Comparison of ENCODE assay signal across 12 cellular contexts in the genomic region with DNA sequence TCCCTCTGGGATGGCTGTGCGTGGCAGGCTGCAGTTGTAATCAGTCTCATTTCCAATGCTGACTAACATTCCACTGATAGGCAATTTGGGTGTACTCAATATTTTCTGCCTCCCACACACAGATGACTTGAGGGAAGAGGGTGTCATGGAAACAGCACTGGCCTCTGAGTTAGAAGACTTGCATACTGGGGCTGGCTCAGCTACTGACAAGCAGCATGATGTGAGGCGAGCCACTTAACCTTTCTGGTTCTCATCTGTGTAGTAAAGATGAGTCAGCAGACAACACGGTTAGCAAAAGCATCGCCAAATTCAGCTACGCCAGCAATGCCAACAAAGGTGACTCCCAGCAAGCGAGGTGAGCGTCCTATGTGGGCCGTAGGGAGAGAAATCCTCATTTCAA.
DNase-seq lines count a peak whose midpoint lies in the region; ATAC-seq and TF ChIP-seq lines count a peak whose summit lies in the region.
"Had no signal": no experiment of that assay in that cellular context is flagged by ENCODE, and none has a peak within 500 bp of the region (broad histone marks: within the 10 kb centered on the region; RNA-seq: fewer than 3 reads in every experiment).

No MANE protein-coding gene starts in this region.

- peaks cover 2% of the 10 kb centered on the region for H3K36me3 Mint-ChIP-seq in endodermal cell (ENCODE audit: low read depth)

- H3K27ac Mint-ChIP-seq in endodermal cell: peak overlapping the region; percentile 32

- no peaks in the 10 kb centered on the region for H3K27me3 Mint-ChIP-seq in endodermal cell (ENCODE audit: insufficient read depth)

- H3K4me1 ChIP-seq in endodermal cell (ENCODE audit: control insufficient read depth, insufficient read depth, low read length) (peaks cover 5% of the 10 kb centered on the region), osteoblast (ENCODE audit: insufficient read depth, low read length) (peaks cover 41% of the 10 kb centered on the region), thyroid gland (peaks cover 0 to 5% of the 10 kb centered on the region in 2 donors)
- H3K4me1 ChIP-seq: ascending aorta had no signal

- peak; percentile 24 for DNase-seq in activated CD4-positive, alpha-beta T cell treated with anti-CD3 and anti-CD28 coated beads for 48 hours
- DNase-seq in activated CD4-positive, alpha-beta T cell treated with anti-CD3 and anti-CD28 coated beads, Interleukin-2, amount 50 U/mL, for 1 hour: no peak
- peak; percentile 9 for DNase-seq in HT1080 (ENCODE audit: low read depth)
- no peak for DNase-seq in endodermal cell
- peak; percentile 69 for DNase-seq in osteoblast (ENCODE audit: insufficient read length, low spot score, missing footprints)
- no peak for DNase-seq in thyroid gland
- no peak for DNase-seq in ureter (ENCODE audit: low spot score)
- DNase-seq: NCI-H2029 treated with DMSO at 0.1 percent for 48 hours, substantia nigra, T-helper 9 cell had no signal

- no peaks in the 10 kb centered on the region for H3K9me3 ChIP-seq in endodermal cell (ENCODE audit: control insufficient read depth, low read length)
- H3K9me3 ChIP-seq in osteoblast (ENCODE audit: low read depth, low read length): no peaks in the 10 kb centered on the region
- no peaks in the 10 kb centered on the region for H3K9me3 ChIP-seq in thyroid gland
- H3K9me3 ChIP-seq: ascending aorta had no signal

- H3K9ac ChIP-seq in endodermal cell (ENCODE audit: extremely low read depth, low read length, poor library complexity, severe bottlenecking): no peak overlapping the region

- H3K27me3 ChIP-seq in endodermal cell (ENCODE audit: control insufficient read depth, insufficient read depth, low read length, poor library complexity, severe bottlenecking): no peaks in the 10 kb centered on the region
- H3K27me3 ChIP-seq in osteoblast (ENCODE audit: insufficient read depth, low read length): no peaks in the 10 kb centered on the region
- no peaks in the 10 kb centered on the region for H3K27me3 ChIP-seq in thyroid gland
- H3K27me3 ChIP-seq: ascending aorta had no signal

- intact Hi-C loops in thyroid gland (cut with DNase I): no loop called here

- WGBS in endodermal cell (ENCODE audit: insufficient coverage in 1 of 2, insufficient read length in 1 of 2), 2 experiments: 85 to 92% methylated on average over 8 of the region's 8 CpGs
- WGBS in thyroid gland, 2 donors: 83 to 91% methylated on average over 8 of the region's 8 CpGs

- H3K4me3 ChIP-seq in endodermal cell (ENCODE audit: low read length): no peak overlapping the region
- no peak overlapping the region for H3K4me3 ChIP-seq in osteoblast (ENCODE audit: insufficient read depth, low read length)
- no peak overlapping the region for H3K4me3 ChIP-seq in thyroid gland (replicated peaks in 1 of 3)
- H3K4me3 ChIP-seq: ascending aorta had no signal

- H3K27ac ChIP-seq in endodermal cell (ENCODE audit: low read depth, low read length) (no peak overlapping the region), osteoblast (ENCODE audit: low read depth, low read length) (peak overlapping the region; percentile 85), thyroid gland (no peak overlapping the region)
- H3K27ac ChIP-seq: ascending aorta had no signal

- TF ChIP-seq CTCF in endodermal cell (conservative IDR thresholded peaks at IDR 0.05) (no peak), osteoblast (IDR thresholded peaks at IDR 0.05; ENCODE audit: extremely low read depth, low read depth, low read length) (no peak), thyroid gland (IDR thresholded peaks at IDR 0.05) (no peak)

- no peak for ATAC-seq in GM18498 (IDR thresholded peaks at IDR 0.05; ENCODE audit: unreplicated experiment)

- no peaks in the 10 kb centered on the region for H3K9me3 Mint-ChIP-seq in endodermal cell

- TF ChIP-seq POLR2A in thyroid gland (IDR thresholded peaks at IDR 0.05): no peak

- no peaks in the 10 kb centered on the region for H4K20me1 ChIP-seq in osteoblast (ENCODE audit: insufficient read depth, low read length)

- peaks cover 50% of the 10 kb centered on the region for H3K36me3 ChIP-seq in endodermal cell (ENCODE audit: control insufficient read depth, insufficient read depth, low read length)
- H3K36me3 ChIP-seq in osteoblast (ENCODE audit: insufficient read depth, low read length): no peaks in the 10 kb centered on the region
- no peaks in the 10 kb centered on the region for H3K36me3 ChIP-seq in thyroid gland
- H3K36me3 ChIP-seq: ascending aorta had no signal

- H3K4me3 Mint-ChIP-seq in endodermal cell: no peak overlapping the region

- no peaks in the 10 kb centered on the region for H3K4me1 Mint-ChIP-seq in endodermal cell

- H3K79me2 ChIP-seq in osteoblast (ENCODE audit: insufficient read depth, low read length): no peaks in the 10 kb centered on the region

- peak overlapping the region; percentile 30 for H2AFZ ChIP-seq in osteoblast (ENCODE audit: low read length)

- H3K4me2 ChIP-seq in osteoblast (ENCODE audit: insufficient read depth, low read length): peak overlapping the region; percentile 11

Comparison
In these comparisons a context has a peak if more than half of its experiments do, and no peak if none do; other contexts are left out.
1. DNase-seq: peak in activated CD4-positive, alpha-beta T cell treated with anti-CD3 and anti-CD28 coated beads for 48 hours (single experiment), HT1080 (single experiment) and osteoblast (single experiment); none in activated CD4-positive, alpha-beta T cell treated with anti-CD3 and anti-CD28 coated beads, Interleukin-2, amount 50 U/mL, for 1 hour (single experiment), endodermal cell (single experiment), thyroid gland (0 of 2) and ureter (single experiment).